ENCODE assay signal across 15 cellular contexts in genomic region chr7:77580762-77581350, GRCh38. TPM values are rescaled to one million over a fixed set of nuclear protein-coding genes. Genes with fewer than 3 reads are reported as not detected.
DNase-seq lines count a peak whose midpoint lies in the region; ATAC-seq and TF ChIP-seq lines count a peak whose summit lies in the region.
"Had no signal": no experiment of that assay in that cellular context is flagged by ENCODE, and none has a peak within 500 bp of the region (broad histone marks: within the 10 kb centered on the region; RNA-seq: fewer than 3 reads in every experiment).

No MANE protein-coding gene starts in this region.

- H3K27ac Mint-ChIP-seq in neural progenitor cell, result no peak overlapping the region
- H3K27ac Mint-ChIP-seq: activated T-helper 2 cell treated with anti-CD3 and anti-CD28 coated beads, Interferon-gamma antibody, Interleukin-2, Interleukin-4, amounts not matched to agents 10 μg/mL and 5 μg/mL and 100 μg/mL, durations not matched to agents 14 hours and 24 hours and 36 hours; naive thymus-derived CD8-positive, alpha-beta T cell had no signal

- no peak for ATAC-seq in HG02798 (IDR thresholded peaks at IDR 0.05; ENCODE audit: poor library complexity, unreplicated experiment)
- no peak for ATAC-seq in HG03025 (IDR thresholded peaks at IDR 0.05; ENCODE audit: low FRiP score, unreplicated experiment)
- ATAC-seq: naive thymus-derived CD8-positive, alpha-beta T cell; sciatic nerve had no signal

- no peak overlapping the region for H2AFZ ChIP-seq in neural progenitor cell (replicated peaks)

- H3K4me1 Mint-ChIP-seq in neural progenitor cell, result peaks cover 3% of the 10 kb centered on the region
- H3K4me1 Mint-ChIP-seq: naive thymus-derived CD8-positive, alpha-beta T cell had no signal

- no peaks in the 10 kb centered on the region for H3K9me3 ChIP-seq in Peyer's patch
- H3K9me3 ChIP-seq in neural progenitor cell (ENCODE audit: low read depth), result no peaks in the 10 kb centered on the region

- H3K27me3 Mint-ChIP-seq in neural progenitor cell (ENCODE audit: insufficient read depth, low read depth), result no peaks in the 10 kb centered on the region
- H3K27me3 Mint-ChIP-seq: naive thymus-derived CD8-positive, alpha-beta T cell had no signal

- H3K4me1 ChIP-seq in Peyer's patch (no peaks in the 10 kb centered on the region), neural progenitor cell (no peaks in the 10 kb centered on the region)

- H3K79me2 ChIP-seq in neural progenitor cell (ENCODE audit: low read depth), result peaks cover 36% of the 10 kb centered on the region

- H3K4me3 ChIP-seq in AG04449 (ENCODE audit: low read depth, low read length) (no peak overlapping the region), fibroblast of the aortic adventitia (ENCODE audit: low read depth, low read length) (no peak overlapping the region), Peyer's patch (no peak overlapping the region), neural progenitor cell (no peak overlapping the region)

- POLR2A ChIA-PET in AG04449 (lab: Yijun Ruan, JAX), result no interaction called here

- H3K36me3 ChIP-seq in Peyer's patch, result peaks cover 0 to 34% (median 0%) of the 10 kb centered on the region in 3 donors
- peaks cover 25% of the 10 kb centered on the region for H3K36me3 ChIP-seq in neural progenitor cell

- CTCF ChIA-PET in AG04449 (lab: Yijun Ruan, JAX), result no interaction called here

- TF ChIP-seq CTCF in AG04449 (IDR thresholded peaks at IDR 0.05; ENCODE audit: insufficient read depth, low read length, missing control alignments), result no peak
- TF ChIP-seq CTCF in fibroblast of the aortic adventitia (IDR thresholded peaks at IDR 0.05; ENCODE audit: insufficient read depth, low read length), result no peak
- no peak for TF ChIP-seq CTCF in Peyer's patch (IDR thresholded peaks at IDR 0.05)
- no peak for TF ChIP-seq CTCF in neural progenitor cell (IDR thresholded peaks at IDR 0.05)

- TF ChIP-seq POLR2A in Peyer's patch (IDR thresholded peaks at IDR 0.05), result no peak

- H3K27ac ChIP-seq in Peyer's patch (no peak overlapping the region), neural progenitor cell (no peak overlapping the region)

- no peak overlapping the region for H3K4me3 Mint-ChIP-seq in neural progenitor cell
- H3K4me3 Mint-ChIP-seq: naive thymus-derived CD8-positive, alpha-beta T cell had no signal

- peaks cover 18% of the 10 kb centered on the region for H4K20me1 ChIP-seq in neural progenitor cell (ENCODE audit: low read depth)

- H3K36me3 Mint-ChIP-seq in neural progenitor cell, result peaks cover 27% of the 10 kb centered on the region

- DNase-seq in AG04449 (ENCODE audit: low read depth, low spot score), result peak; percentile 9
- peak; percentile 27 for DNase-seq in GM04503 (ENCODE audit: low read depth)
- DNase-seq in OCI-M1 (lab: John Stamatoyannopoulos, UW), result peak; percentile 42
- DNase-seq in fibroblast of the aortic adventitia (ENCODE audit: low read depth), result peak; percentile 25
- no peak for DNase-seq in Peyer's patch
- no peak for DNase-seq in neural progenitor cell (ENCODE audit: low spot score)
- DNase-seq: activated CD8-positive, alpha-beta memory T cell treated with anti-CD3 and anti-CD28 coated beads for 24 hours; aorta; MV-4-11; naive thymus-derived CD8-positive, alpha-beta T cell; stimulated activated CD4-positive, alpha-beta T cell treated with anti-CD3 and anti-CD28 coated beads, Interleukin-4, amount 100 ng/mL, for 24 hours had no signal

- peaks cover 5% of the 10 kb centered on the region for H3F3A ChIP-seq in neural progenitor cell (ENCODE audit: low read depth)

- H3K27me3 ChIP-seq in Peyer's patch, result no peaks in the 10 kb centered on the region
- no peaks in the 10 kb centered on the region for H3K27me3 ChIP-seq in neural progenitor cell

- H3K9me3 Mint-ChIP-seq in neural progenitor cell, result no peaks in the 10 kb centered on the region
- H3K9me3 Mint-ChIP-seq: activated T-helper 2 cell treated with anti-CD3 and anti-CD28 coated beads, Interferon-gamma antibody, Interleukin-2, Interleukin-4, amounts not matched to agents 10 μg/mL and 5 μg/mL and 100 μg/mL, durations not matched to agents 14 hours and 24 hours and 36 hours; naive thymus-derived CD8-positive, alpha-beta T cell had no signal

- no peak overlapping the region for H3K9ac ChIP-seq in neural progenitor cell

- H3K4me2 ChIP-seq in neural progenitor cell, result no peak overlapping the region

RNA-seq across cellular contexts. Expression of gene PTPN12, which starts 43.8 kb away (rescaled TPM):
- 46.9 and 54.0 TPM in 2 replicates for total RNA-seq in fibroblast of the aortic adventitia (ENCODE audit: low replicate concordance)
- total RNA-seq in Peyer's patch, result 100 to 1,000 TPM in 1 of 4 donors, 10 to 100 TPM in 3; 41.3 to 176 (median 66.9) TPM
- 46.3 and 86.6 TPM in 2 replicates for total RNA-seq in neural progenitor cell (ENCODE audit: low replicate concordance)

Comparison
In these comparisons a context has a peak if more than half of its experiments do, and no peak if none do; other contexts are left out.
1. DNase-seq: peak in AG04449 (single experiment), GM04503 (single experiment), OCI-M1 (single experiment) and fibroblast of the aortic adventitia (single experiment); none in Peyer's patch (0 of 3) and neural progenitor cell (single experiment).